Comparison of ENCODE assay signal across 20 cellular contexts in the genomic region with DNA sequence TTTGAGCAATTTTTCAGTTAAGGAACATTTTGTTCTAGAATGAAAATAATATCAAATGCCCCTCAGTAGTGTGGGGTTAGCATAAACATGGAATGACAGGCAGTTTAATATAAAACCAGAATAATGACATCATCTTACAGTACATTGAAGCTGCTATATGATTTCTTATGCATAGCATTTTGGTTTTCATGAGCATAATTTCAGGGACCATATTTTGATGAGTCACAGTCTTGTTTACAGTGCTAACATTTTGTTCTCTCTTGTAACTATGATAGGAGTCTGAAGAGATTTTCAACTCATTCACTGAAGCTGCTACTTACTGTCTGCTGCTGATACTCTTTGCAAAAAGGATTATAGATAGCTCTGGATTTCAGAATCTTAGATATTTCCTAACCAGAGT.
DNase-seq lines count a peak whose midpoint lies in the region; FAIRE-seq and TF ChIP-seq lines count a peak whose summit lies in the region.
"Had no signal": no experiment of that assay in that cellular context is flagged by ENCODE, and none has a peak within 500 bp of the region (broad histone marks: within the 10 kb centered on the region; RNA-seq: fewer than 3 reads in every experiment).

No MANE protein-coding gene starts in this region.

- intact Hi-C loops in tibial artery (cut with DNase I; ENCODE audit: low total_unique reads) = no loop called here

- H3K4me1 Mint-ChIP-seq in astrocyte (ENCODE audit: low read depth, unreplicated experiment) = peaks cover 9% of the 10 kb centered on the region
- H3K4me1 Mint-ChIP-seq: activated CD4-positive, alpha-beta T cell treated with anti-CD3 and anti-CD28 coated beads, Interleukin-2, amount 10 ng/mL, durations not matched to agents 24 days and 14 days had no signal

- no peaks in the 10 kb centered on the region for H3K9me3 Mint-ChIP-seq in astrocyte (ENCODE audit: unreplicated experiment)
- H3K9me3 Mint-ChIP-seq: activated CD4-positive, alpha-beta T cell treated with anti-CD3 and anti-CD28 coated beads, Interleukin-2, amount 10 ng/mL, durations not matched to agents 24 days and 14 days; activated naive CD4-positive, alpha-beta T cell treated with anti-CD3 and anti-CD28 coated beads, Interleukin-2, amount 50 U/mL, for 24 hours; CD8-positive, alpha-beta memory T cell had no signal

- H3K9me3 ChIP-seq in HUES48 (ENCODE audit: control insufficient read depth, insufficient read depth, low read length) = peaks cover 3% of the 10 kb centered on the region; the same call in 1 of the 2 replicates
- no peaks in the 10 kb centered on the region for H3K9me3 ChIP-seq in astrocyte (ENCODE audit: insufficient read depth, low read depth, low read length)
- no peaks in the 10 kb centered on the region for H3K9me3 ChIP-seq in tibial artery
- H3K9me3 ChIP-seq: uterus had no signal

- H3K36me3 Mint-ChIP-seq in astrocyte (ENCODE audit: low read depth, unreplicated experiment) = no peaks in the 10 kb centered on the region
- H3K36me3 Mint-ChIP-seq: CD8-positive, alpha-beta memory T cell had no signal

- H3K4me1 ChIP-seq in ACC112 (ENCODE audit: control insufficient read depth, insufficient read depth, low read length, unreplicated experiment) (peaks cover 18% of the 10 kb centered on the region), HUES48 (ENCODE audit: control insufficient read depth, insufficient read depth, low read length) (peaks cover 34% of the 10 kb centered on the region), astrocyte (ENCODE audit: insufficient read depth, low read length) (no peaks in the 10 kb centered on the region), tibial artery (no peaks in the 10 kb centered on the region)
- H3K4me1 ChIP-seq: uterus had no signal

- TF ChIP-seq CTCF in astrocyte (IDR thresholded peaks at IDR 0.05; ENCODE audit: insufficient read depth, low read depth, low read length) = no peak
- TF ChIP-seq CTCF in tibial artery (IDR thresholded peaks at IDR 0.05) = no peak

- no peak overlapping the region for H3K27ac Mint-ChIP-seq in astrocyte (ENCODE audit: unreplicated experiment)
- H3K27ac Mint-ChIP-seq: activated CD4-positive, alpha-beta T cell treated with anti-CD3 and anti-CD28 coated beads, Interleukin-2, amount 10 ng/mL, durations not matched to agents 24 days and 14 days; activated naive CD4-positive, alpha-beta T cell treated with anti-CD3 and anti-CD28 coated beads, Interleukin-2, amount 50 U/mL, for 24 hours; CD8-positive, alpha-beta memory T cell had no signal

- no peaks in the 10 kb centered on the region for H3K79me2 ChIP-seq in ACC112 (ENCODE audit: control insufficient read depth, insufficient read depth, low read length, unreplicated experiment)
- no peaks in the 10 kb centered on the region for H3K79me2 ChIP-seq in astrocyte (ENCODE audit: insufficient read depth, low read length)

- no peak overlapping the region for H3K4me2 ChIP-seq in astrocyte (ENCODE audit: low read length)

- H3K27ac ChIP-seq in ACC112 (ENCODE audit: low read depth, low read length) (peak overlapping the region; percentile 52; the same call in 1 of the 2 replicates), HUES48 (ENCODE audit: low read depth, low read length) (peak overlapping the region; percentile 78), astrocyte (ENCODE audit: low read depth, low read length) (no peak overlapping the region), tibial artery (no peak overlapping the region)
- H3K27ac ChIP-seq: uterus had no signal

- no peak overlapping the region for H3K4me3 Mint-ChIP-seq in astrocyte (ENCODE audit: unreplicated experiment)
- H3K4me3 Mint-ChIP-seq: activated CD4-positive, alpha-beta T cell treated with anti-CD3 and anti-CD28 coated beads, Interleukin-2, amount 10 ng/mL, durations not matched to agents 24 days and 14 days; activated naive CD4-positive, alpha-beta T cell treated with anti-CD3 and anti-CD28 coated beads, Interleukin-2, amount 50 U/mL, for 24 hours; CD8-positive, alpha-beta memory T cell had no signal

- FAIRE-seq in astrocyte (lab: Jason Lieb, UNC) = peak; percentile 26
- FAIRE-seq: endothelial cell of umbilical vein, G401.6 had no signal

- H2AFZ ChIP-seq in ACC112 (ENCODE audit: low read length, unreplicated experiment) (no peak overlapping the region), astrocyte (ENCODE audit: low read depth, low read length) (no peak overlapping the region)

- H3K9ac ChIP-seq in HUES48 (ENCODE audit: low read depth, low read length) (no peak overlapping the region), astrocyte (ENCODE audit: low read length) (no peak overlapping the region)

- no peaks in the 10 kb centered on the region for H3K36me3 ChIP-seq in ACC112 (ENCODE audit: insufficient read depth, low read length)
- H3K36me3 ChIP-seq in HUES48 (ENCODE audit: control insufficient read depth, insufficient read depth, low read length) = no peaks in the 10 kb centered on the region
- H3K36me3 ChIP-seq in astrocyte (ENCODE audit: insufficient read depth, low read length) = no peaks in the 10 kb centered on the region
- no peaks in the 10 kb centered on the region for H3K36me3 ChIP-seq in tibial artery
- H3K36me3 ChIP-seq: uterus had no signal

- no peaks in the 10 kb centered on the region for H4K20me1 ChIP-seq in astrocyte (ENCODE audit: insufficient read depth, low read length)

- no peaks in the 10 kb centered on the region for H3K27me3 ChIP-seq in ACC112 (ENCODE audit: insufficient read depth, low read length)
- H3K27me3 ChIP-seq in HUES48 (ENCODE audit: control insufficient read depth, insufficient read depth, low read length) = no peaks in the 10 kb centered on the region
- no peaks in the 10 kb centered on the region for H3K27me3 ChIP-seq in astrocyte (ENCODE audit: insufficient read depth, low read length)
- no peaks in the 10 kb centered on the region for H3K27me3 ChIP-seq in tibial artery
- H3K27me3 ChIP-seq: uterus had no signal

- DNase-seq in astrocyte (ENCODE audit: low read depth) (peak; percentile 16), fibroblast of the conjunctiva (ENCODE audit: low read depth) (peak; percentile 1), tibial artery (no peak), mucosa of gallbladder (ENCODE audit: low spot score) (no peak), RKO (ENCODE audit: low spot score) (no peak), GF-D8 (lab: John Stamatoyannopoulos, UW) (no peak)
- DNase-seq: activated CD4-positive, alpha-beta T cell treated with anti-CD3 and anti-CD28 coated beads, Interleukin-2, amount 10 ng/mL, durations not matched to agents 24 days and 14 days; activated T-cell treated with anti-CD3 and anti-CD28 coated beads for 4 hours; CD8-positive, alpha-beta memory T cell; cerebellar nuclear complex; hippocampal formation; SHP77; stimulated activated naive CD8-positive, alpha-beta T cell treated with anti-CD3 and anti-CD28 coated beads, Interleukin-15, Interleukin-2, amounts not matched to agents 100 U/mL and 50 U/mL, for 24 hours; T-helper 9 cell; uterus had no signal

- H3K4me3 ChIP-seq in ACC112 (ENCODE audit: low read depth, low read length) = no peak overlapping the region
- H3K4me3 ChIP-seq in HUES48 (ENCODE audit: low read depth, low read length) = peak overlapping the region; percentile 1; the same call in 1 of the 2 replicates
- no peak overlapping the region for H3K4me3 ChIP-seq in astrocyte (ENCODE audit: insufficient read depth, low read depth, low read length)
- H3K4me3 ChIP-seq in tibial artery = no peak overlapping the region
- H3K4me3 ChIP-seq: uterus had no signal

- H3K27me3 Mint-ChIP-seq in astrocyte (ENCODE audit: low read depth, unreplicated experiment) = no peaks in the 10 kb centered on the region

Comparison
In these comparisons a context has a peak if more than half of its experiments do, and no peak if none do; other contexts are left out.
1. H3K27ac ChIP-seq: peak in ACC112 (single experiment) and HUES48 (single experiment); none in astrocyte (single experiment) and tibial artery (0 of 2).
2. DNase-seq: peak in astrocyte (single experiment) and fibroblast of the conjunctiva (single experiment); none in tibial artery (0 of 2), mucosa of gallbladder (single experiment), RKO (single experiment) and GF-D8 (single experiment).